In genomic region chr13:31898383-31899071, GRCh38 we compare ENCODE assay signal across 1 cellular context.
TF ChIP-seq lines count a peak whose summit lies in the region.

No MANE protein-coding gene starts in this region.

TF ChIP-seq in GM12878, 131 proteins besides CTCF, POLR2A, EP300 and RAD21 (continued from another document):
- no peak for TF ChIP-seq HSF1 (IDR thresholded peaks at IDR 0.05; ENCODE audit: low read depth, low read length)
- no peak for TF ChIP-seq MXI1 (IDR thresholded peaks at IDR 0.05; ENCODE audit: low read depth, low read length)
- no peak for TF ChIP-seq ZBTB40 (IDR thresholded peaks at IDR 0.05; ENCODE audit: borderline replicate concordance)
- TF ChIP-seq TARDBP (IDR thresholded peaks at IDR 0.05; ENCODE audit: borderline replicate concordance) = no peak
- TF ChIP-seq CREM (IDR thresholded peaks at IDR 0.05; ENCODE audit: low read depth) = no peak
- peak; percentile 27; the same call in 1 of the 2 replicates for TF ChIP-seq RUNX3 (IDR thresholded peaks at IDR 0.05; ENCODE audit: low read length)
- TF ChIP-seq SIX5 (IDR thresholded peaks at IDR 0.05; ENCODE audit: low read depth, low read length, severe bottlenecking) = no peak
- TF ChIP-seq MEF2A (IDR thresholded peaks at IDR 0.05; ENCODE audit: insufficient read depth, low read depth, low read length) = no peak
- peak; percentile 49 for TF ChIP-seq MEF2B (IDR thresholded peaks at IDR 0.05; ENCODE audit: partially characterized antibody, poor library complexity, severe bottlenecking)
